ENCODE assay signal across 25 cellular contexts in genomic region chr13:97335488-97336134, GRCh38.
DNase-seq lines count a peak whose midpoint lies in the region; ATAC-seq and TF ChIP-seq lines count a peak whose summit lies in the region.
"Had no signal": no experiment of that assay in that cellular context is flagged by ENCODE, and none has a peak within 500 bp of the region (broad histone marks: within the 10 kb centered on the region; RNA-seq: fewer than 3 reads in every experiment).

No MANE protein-coding gene starts in this region.

- H3K9me3 ChIP-seq in subcutaneous abdominal adipose tissue (ENCODE audit: control insufficient read depth in 5 of 5, low read length in 5 of 5) (no peaks in the 10 kb centered on the region), left lung (no peaks in the 10 kb centered on the region)
- H3K9me3 ChIP-seq: SJCRH30, testis had no signal

- H3K9me3 Mint-ChIP-seq in activated T-cell treated with anti-CD3 and anti-CD28 coated beads, Interleukin-2, amount 50 U/mL, for 4 hours, result no peaks in the 10 kb centered on the region
- H3K9me3 Mint-ChIP-seq: activated CD4-positive, alpha-beta T cell treated with anti-CD3 and anti-CD28 coated beads, Interleukin-2, amount 10 ng/mL, durations not matched to agents 7 days and 5 days; activated naive CD8-positive, alpha-beta T cell treated with anti-CD3 and anti-CD28 coated beads, Interleukin-2, amount 10 ng/mL, durations not matched to agents 7 days and 5 days; activated T-helper 2 cell treated with anti-CD3 and anti-CD28 coated beads, Interferon-gamma antibody, Interleukin-2, Interleukin-4, amounts not matched to agents 10 μg/mL and 5 μg/mL and 100 μg/mL, durations not matched to agents 14 hours and 24 hours and 36 hours; brain; CD8-positive, alpha-beta memory T cell; natural killer cell treated with Interleukin-12 subunit alpha and Interleukin-12 subunit beta and Interleukin-15 and Interleukin-18, amount 100 ng/mL, for 72 hours had no signal

- peaks cover 5 to 50% (median 45%) of the 10 kb centered on the region in 5 donors for H3K4me1 ChIP-seq in subcutaneous abdominal adipose tissue (ENCODE audit: control insufficient read depth in 5 of 5, insufficient read depth in 5 of 5, low read length in 5 of 5)
- peaks cover 9 to 10% of the 10 kb centered on the region in 2 donors for H3K4me1 ChIP-seq in left lung
- H3K4me1 ChIP-seq: SJCRH30 had no signal

- intact Hi-C loops in left lung (cut with DNase I), result no loop called here

- H3K27me3 Mint-ChIP-seq in activated T-cell treated with anti-CD3 and anti-CD28 coated beads, Interleukin-2, amount 50 U/mL, for 4 hours (ENCODE audit: low read depth), result no peaks in the 10 kb centered on the region
- H3K27me3 Mint-ChIP-seq: activated CD4-positive, alpha-beta T cell treated with anti-CD3 and anti-CD28 coated beads, Interleukin-2, amount 10 ng/mL, durations not matched to agents 7 days and 5 days; activated naive CD8-positive, alpha-beta T cell treated with anti-CD3 and anti-CD28 coated beads, Interleukin-2, amount 10 ng/mL, durations not matched to agents 7 days and 5 days; brain; CD8-positive, alpha-beta memory T cell; natural killer cell treated with Interleukin-12 subunit alpha and Interleukin-12 subunit beta and Interleukin-15 and Interleukin-18, amount 100 ng/mL, for 72 hours had no signal

- H3K36me3 ChIP-seq in subcutaneous abdominal adipose tissue (ENCODE audit: control insufficient read depth in 5 of 5, insufficient read depth in 5 of 5, low read length in 5 of 5), result peaks cover 3 to 23% (median 14%) of the 10 kb centered on the region in 5 donors
- peaks cover 0 to 18% of the 10 kb centered on the region in 2 donors for H3K36me3 ChIP-seq in left lung

- TF ChIP-seq CTCF in left lung (IDR thresholded peaks at IDR 0.05), result no peak

- H3K27me3 ChIP-seq in subcutaneous abdominal adipose tissue (ENCODE audit: control insufficient read depth in 5 of 5, insufficient read depth in 4 of 5, low read length in 5 of 5) (no peaks in the 10 kb centered on the region), left lung (no peaks in the 10 kb centered on the region)
- H3K27me3 ChIP-seq: SJCRH30, testis had no signal

- H3K9ac ChIP-seq in subcutaneous abdominal adipose tissue (ENCODE audit: low read length in 5 of 5), result peak overlapping the region in 1 of 5 donors; percentile 49

- no peak overlapping the region for H3K4me3 ChIP-seq in subcutaneous abdominal adipose tissue (ENCODE audit: low read depth in 1 of 5, low read length in 5 of 5)
- H3K4me3 ChIP-seq in left lung, result no peak overlapping the region
- H3K4me3 ChIP-seq: SJCRH30, testis had no signal

- no peak overlapping the region for H3K4me3 Mint-ChIP-seq in activated T-cell treated with anti-CD3 and anti-CD28 coated beads, Interleukin-2, amount 50 U/mL, for 4 hours
- H3K4me3 Mint-ChIP-seq: activated CD4-positive, alpha-beta T cell treated with anti-CD3 and anti-CD28 coated beads, Interleukin-2, amount 10 ng/mL, durations not matched to agents 7 days and 5 days; activated naive CD8-positive, alpha-beta T cell treated with anti-CD3 and anti-CD28 coated beads, Interleukin-2, amount 10 ng/mL, durations not matched to agents 7 days and 5 days; brain; CD8-positive, alpha-beta memory T cell; natural killer cell treated with Interleukin-12 subunit alpha and Interleukin-12 subunit beta and Interleukin-15 and Interleukin-18, amount 100 ng/mL, for 72 hours had no signal

- ATAC-seq in GM18873 (IDR thresholded peaks at IDR 0.05; ENCODE audit: low FRiP score, unreplicated experiment), result no peak
- no peak for ATAC-seq in left lung
- ATAC-seq in activated T-cell treated with anti-CD3 and anti-CD28 coated beads, Interleukin-2, amount 50 U/mL, for 4 hours, result no peak
- ATAC-seq: left colon; natural killer cell treated with Interleukin-12 subunit alpha and Interleukin-12 subunit beta and Interleukin-15 and Interleukin-18, amount 100 ng/mL, for 72 hours had no signal

- peaks cover 19% of the 10 kb centered on the region for H3K36me3 Mint-ChIP-seq in activated T-cell treated with anti-CD3 and anti-CD28 coated beads, Interleukin-2, amount 50 U/mL, for 4 hours (ENCODE audit: insufficient read depth)
- H3K36me3 Mint-ChIP-seq: activated naive CD8-positive, alpha-beta T cell treated with anti-CD3 and anti-CD28 coated beads, Interleukin-2, amount 10 ng/mL, durations not matched to agents 7 days and 5 days; brain; natural killer cell treated with Interleukin-12 subunit alpha and Interleukin-12 subunit beta and Interleukin-15 and Interleukin-18, amount 100 ng/mL, for 72 hours had no signal

- peak overlapping the region; percentile 33 for H3K27ac ChIP-seq in subcutaneous abdominal adipose tissue (ENCODE audit: low read depth, low read length)
- no peak overlapping the region for H3K27ac ChIP-seq in left lung
- H3K27ac ChIP-seq: SJCRH30, testis had no signal

- DNase-seq in SK-MEL-5 (ENCODE audit: low read depth, low spot score) (peak; percentile 19), dermis blood vessel endothelial cell (peak; percentile 60), foreskin melanocyte (peak; percentile 47), left lung (no peak), A172 (ENCODE audit: low spot score) (no peak)
- DNase-seq in activated T-cell treated with anti-CD3 and anti-CD28 coated beads, Interleukin-2, amount 50 U/mL, for 4 hours, result no peak
- DNase-seq: activated CD4-positive, alpha-beta T cell treated with anti-CD3 and anti-CD28 coated beads, Interleukin-2, amount 10 ng/mL, durations not matched to agents 7 days and 5 days; activated naive CD8-positive, alpha-beta T cell treated with anti-CD3 and anti-CD28 coated beads, Interleukin-2, amount 10 ng/mL, durations not matched to agents 7 days and 5 days; CD8-positive, alpha-beta memory T cell; cortex of kidney; DMS53; GDM1; IMR-90; left colon; NCI-H1105 treated with DMSO at 0.1 percent for 48 hours; NCI-H446 treated with DMSO at 0.1 percent for 48 hours; SJCRH30; stimulated activated CD4-positive, alpha-beta T cell treated with anti-CD3 and anti-CD28 coated beads, Interleukin-1b, Interleukin-23, amount 100 ng/mL, for 48 hours; T-helper 2 cell; testis had no signal

- in situ Hi-C loops in SK-MEL-5 (cut with HindIII; ENCODE audit: low pct_unique_long_range_greater_than_20kb, low sequenced_read_pairs), result no loop called here

- peaks cover 14% of the 10 kb centered on the region for H3K4me1 Mint-ChIP-seq in activated T-cell treated with anti-CD3 and anti-CD28 coated beads, Interleukin-2, amount 50 U/mL, for 4 hours (ENCODE audit: low read depth)
- H3K4me1 Mint-ChIP-seq: activated CD4-positive, alpha-beta T cell treated with anti-CD3 and anti-CD28 coated beads, Interleukin-2, amount 10 ng/mL, durations not matched to agents 7 days and 5 days; activated naive CD8-positive, alpha-beta T cell treated with anti-CD3 and anti-CD28 coated beads, Interleukin-2, amount 10 ng/mL, durations not matched to agents 7 days and 5 days had no signal

Comparison
In these comparisons a context has a peak if more than half of its experiments do, and no peak if none do; other contexts are left out.
1. DNase-seq: peak in SK-MEL-5 (single experiment), dermis blood vessel endothelial cell (single experiment) and foreskin melanocyte (single experiment); none in left lung (0 of 2), activated T-cell treated with anti-CD3 and anti-CD28 coated beads, Interleukin-2, amount 50 U/mL, for 4 hours (single experiment) and A172 (single experiment).